8 cellular contexts compared by ENCODE assay signal in genomic region chr2:172708247-172708646, GRCh38.
"Had no signal": no experiment of that assay in that cellular context is flagged by ENCODE, and none has a peak within 500 bp of the region (broad histone marks: within the 10 kb centered on the region; RNA-seq: fewer than 3 reads in every experiment).

No MANE protein-coding gene starts in this region.

- H3K9me3 ChIP-seq: HAP-1 had no signal

- H3K4me1 ChIP-seq: HAP-1 had no signal

- DNase-seq: GM23248, GOT3, H7, H9, HCEC 1CT, HFFc6 had no signal

- H3K4me3 ChIP-seq: GM23248, GM23338, HAP-1 had no signal

- H3K27ac ChIP-seq: GM23248 had no signal

- H3K36me3 ChIP-seq: HAP-1 had no signal
